17 cellular contexts compared by ENCODE assay signal in the genomic region with DNA sequence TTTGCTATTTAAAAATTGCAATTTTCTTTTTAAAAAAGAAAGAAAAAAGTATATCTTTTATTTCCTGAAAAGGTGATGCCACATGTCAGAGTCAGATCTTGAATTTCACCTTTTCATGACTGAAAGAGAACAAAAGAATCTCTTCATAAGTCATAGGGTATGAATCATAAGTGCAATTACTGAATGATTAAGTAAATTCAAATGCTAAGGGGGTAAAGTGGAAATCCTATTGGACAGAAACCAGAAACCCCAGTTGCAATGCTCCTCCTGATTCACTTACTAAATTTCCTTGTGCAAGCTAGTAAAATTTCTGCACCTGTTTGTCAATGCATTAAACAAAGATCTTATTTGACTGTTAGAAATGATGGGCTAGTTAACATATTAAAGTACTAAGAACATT. TPM values are rescaled to one million over a fixed set of nuclear protein-coding genes. Genes with fewer than 3 reads are reported as not detected.
DNase-seq lines count a peak whose midpoint lies in the region; ATAC-seq, FAIRE-seq and TF ChIP-seq lines count a peak whose summit lies in the region.
"Had no signal": no experiment of that assay in that cellular context is flagged by ENCODE, and none has a peak within 500 bp of the region (broad histone marks: within the 10 kb centered on the region; RNA-seq: fewer than 3 reads in every experiment).

No MANE protein-coding gene starts in this region.

- no peak for DNase-seq in CD14-positive monocyte (ENCODE audit: low spot score)
- DNase-seq in GM18507 (ENCODE audit: extremely low spot score, insufficient read length, low read depth) = no peak
- peak; percentile 25 for DNase-seq in LoVo (ENCODE audit: low spot score)
- no peak for DNase-seq in GM12878 (ENCODE audit: low read depth, low spot score)
- no peak for DNase-seq in GM19240 (ENCODE audit: insufficient read length, low spot score)
- no peak for DNase-seq in NCI-H1105 (lab: John Stamatoyannopoulos, UW)
- no peak for DNase-seq in nephron progenitor cell
- no peak for DNase-seq in progenitor cell of endocrine pancreas (ENCODE audit: low spot score, unreplicated experiment)
- DNase-seq: CD4-positive, CD25-positive, alpha-beta regulatory T cell; central memory CD4-positive, alpha-beta T cell; H9; NCI-H446 treated with DMSO at 0.1 percent for 48 hours; SHP77 treated with DMSO at 0.1 percent for 48 hours; stimulated activated CD4-positive, alpha-beta T cell treated with anti-CD3 and anti-CD28 coated beads, Interleukin-4, amount 100 ng/mL, for 1 hour; WERI-Rb-1 had no signal

- peak overlapping the region; percentile 84 for H2AFZ ChIP-seq in GM12878 (ENCODE audit: control insufficient read depth, low read depth, low read length)

- SMC1A ChIA-PET in GM12878 (lab: Charles Lee; ENCODE audit: uncharacterized antibody, unreplicated experiment) = interaction anchor here (0.8 to 1.4 kb wide), 5 partner anchors 9 to 74 kb away, joined by 3 to 7 read pairs (median 4); no protein-coding TSS in a partner anchor

- RAD21 ChIA-PET in GM12878 (lab: Charles Lee; ENCODE audit: unreplicated experiment) = interaction anchor here (0.7 to 1.2 kb wide), 3 partner anchors 8 to 17 kb away, joined by 3 read pairs; no protein-coding TSS in a partner anchor

- peak overlapping the region; percentile 43 for H3K4me2 ChIP-seq in GM12878 (ENCODE audit: control insufficient read depth, insufficient read depth)

- H3K79me2 ChIP-seq in GM12878 (ENCODE audit: control insufficient read depth, insufficient read depth, low read length) = no peaks in the 10 kb centered on the region

- peak overlapping the region; percentile 78 to 91 (median 83) for H3K27ac Mint-ChIP-seq in CD14-positive monocyte
- H3K27ac Mint-ChIP-seq in nephron progenitor cell = no peak overlapping the region
- H3K27ac Mint-ChIP-seq in progenitor cell of endocrine pancreas = no peak overlapping the region
- H3K27ac Mint-ChIP-seq: activated T-helper 1 cell treated with anti-CD3 and anti-CD28 coated beads, Interleukin-12 subunit alpha, Interleukin-12 subunit beta, Interleukin-2, Interleukin-4 antibody, amounts not matched to agents 30 ng/mL and 10 ng/mL and 1 ng/mL, durations not matched to agents 14 hours and 24 hours and 36 hours; CD4-positive, CD25-positive, alpha-beta regulatory T cell; H9 had no signal

- no peaks in the 10 kb centered on the region for H4K20me1 ChIP-seq in GM12878 (ENCODE audit: control insufficient read depth, insufficient read depth)

- peak; percentile 65 for ATAC-seq in GM12878

- TF ChIP-seq RAD21 in GM12878 (IDR thresholded peaks at IDR 0.05; ENCODE audit: insufficient read depth, low read depth, low read length) = no peak

- H3K4me3 Mint-ChIP-seq in CD14-positive monocyte (peak overlapping the region; percentile 54 to 79), nephron progenitor cell (no peak overlapping the region), progenitor cell of endocrine pancreas (ENCODE audit: low read depth) (no peak overlapping the region)
- H3K4me3 Mint-ChIP-seq: activated T-helper 1 cell treated with anti-CD3 and anti-CD28 coated beads, Interleukin-12 subunit alpha, Interleukin-12 subunit beta, Interleukin-2, Interleukin-4 antibody, amounts not matched to agents 30 ng/mL and 10 ng/mL and 1 ng/mL, durations not matched to agents 14 hours and 24 hours and 36 hours; CD4-positive, CD25-positive, alpha-beta regulatory T cell; H9 had no signal

- peaks cover 0 to 3% of the 10 kb centered on the region in 2 donors for H3K36me3 Mint-ChIP-seq in CD14-positive monocyte
- no peaks in the 10 kb centered on the region for H3K36me3 Mint-ChIP-seq in nephron progenitor cell (ENCODE audit: low read depth)
- no peaks in the 10 kb centered on the region for H3K36me3 Mint-ChIP-seq in progenitor cell of endocrine pancreas (ENCODE audit: insufficient read depth)
- H3K36me3 Mint-ChIP-seq: CD4-positive, CD25-positive, alpha-beta regulatory T cell had no signal

- POLR2A ChIA-PET in GM12878 (lab: Charles Lee) = interaction anchor here (1.0 kb wide), 1 partner anchor 10 kb away, joined by 5 read pairs; no protein-coding TSS in a partner anchor

- H3K4me1 ChIP-seq in GM12878 (ENCODE audit: control insufficient read depth, insufficient read depth, low read length) = no peaks in the 10 kb centered on the region
- H3K4me1 ChIP-seq: prostate gland had no signal

- TF ChIP-seq CTCF in CD14-positive monocyte (IDR thresholded peaks at IDR 0.05) (no peak), GM12878 (IDR thresholded peaks at IDR 0.05 in 2 of 3, conservative IDR thresholded peaks at IDR 0.05 in 1 of 3; ENCODE audit: control insufficient read depth in 2 of 3, extremely low read depth in 1 of 3, insufficient read depth in 1 of 3, low read depth in 3 of 3, low read length in 3 of 3) (no peak), nephron progenitor cell (IDR thresholded peaks at IDR 0.05) (no peak), progenitor cell of endocrine pancreas (IDR thresholded peaks at IDR 0.05; ENCODE audit: unreplicated experiment) (no peak)

- H3K27me3 ChIP-seq in GM12878 (replicated peaks in 1 of 2; ENCODE audit: control insufficient read depth in 2 of 2, insufficient read depth in 2 of 2, low read length in 1 of 2) = no peaks in the 10 kb centered on the region

- H3K9me3 ChIP-seq in GM12878 (replicated peaks; ENCODE audit: control insufficient read depth, insufficient read depth, low read length) = no peaks in the 10 kb centered on the region
- H3K9me3 ChIP-seq: prostate gland had no signal

- no peaks in the 10 kb centered on the region for H3K36me3 ChIP-seq in GM12878 (ENCODE audit: control insufficient read depth in 2 of 2, insufficient read depth in 2 of 2, low read length in 1 of 2)
- H3K36me3 ChIP-seq: prostate gland, WERI-Rb-1 had no signal

- TF ChIP-seq EP300 in GM12878 (IDR thresholded peaks at IDR 0.05; ENCODE audit: borderline replicate concordance in 1 of 2, control insufficient read depth in 1 of 2, low read depth in 2 of 2, low read length in 2 of 2) = no peak

- FAIRE-seq in GM18507 (lab: Jason Lieb, UNC) (peak; percentile 53), GM12878 (lab: Jason Lieb, UNC) (no peak)

- H3K9me3 Mint-ChIP-seq in CD14-positive monocyte (peaks cover 0 to 3% (median 0%) of the 10 kb centered on the region in 7 donors), nephron progenitor cell (peaks cover 6% of the 10 kb centered on the region), progenitor cell of endocrine pancreas (ENCODE audit: low read depth) (no peaks in the 10 kb centered on the region)
- H3K9me3 Mint-ChIP-seq: activated T-helper 1 cell treated with anti-CD3 and anti-CD28 coated beads, Interleukin-12 subunit alpha, Interleukin-12 subunit beta, Interleukin-2, Interleukin-4 antibody, amounts not matched to agents 30 ng/mL and 10 ng/mL and 1 ng/mL, durations not matched to agents 14 hours and 24 hours and 36 hours; H9 had no signal

- BruUV-seq in GM12878 (replicated peaks; lab: Mats Ljungman, UMichigan) = no TSS peak

- H3K4me1 Mint-ChIP-seq in CD14-positive monocyte (peaks cover 37% of the 10 kb centered on the region), nephron progenitor cell (no peaks in the 10 kb centered on the region), progenitor cell of endocrine pancreas (ENCODE audit: low read depth) (no peaks in the 10 kb centered on the region)
- H3K4me1 Mint-ChIP-seq: H9 had no signal

- no peak overlapping the region for H3K9ac ChIP-seq in GM12878 (ENCODE audit: control insufficient read depth, insufficient read depth, low read length)

- in situ Hi-C loops in GM12878 (cut with MboI) = no loop called here

- intact Hi-C loops in CD14-positive monocyte (cut with micrococcal nuclease) (no loop called here), GM12878 (cut with micrococcal nuclease; ENCODE audit: unreplicated experiment) (no loop called here)

- no peak overlapping the region for H3K27ac ChIP-seq in GM12878 (ENCODE audit: control insufficient read depth, insufficient read depth)
- H3K27ac ChIP-seq: prostate gland, WERI-Rb-1 had no signal

- no peaks in the 10 kb centered on the region for H3K27me3 Mint-ChIP-seq in CD14-positive monocyte (ENCODE audit: low read depth in 3 of 3)
- peaks cover 19% of the 10 kb centered on the region for H3K27me3 Mint-ChIP-seq in nephron progenitor cell (ENCODE audit: low read depth, poor library complexity)
- H3K27me3 Mint-ChIP-seq in progenitor cell of endocrine pancreas = peaks cover 6% of the 10 kb centered on the region

- TF ChIP-seq POLR2A in GM12878 (IDR thresholded peaks at IDR 0.05; ENCODE audit: low read depth, low read length) = no peak

- peak overlapping the region; percentile 18; the same call in 1 of the 2 replicates for H3K4me3 ChIP-seq in GM12878
- H3K4me3 ChIP-seq: prostate gland had no signal

- CTCF ChIA-PET in GM12878 (lab: Yijun Ruan, JAX) = interaction anchor here (0.6 to 1.4 kb wide), 2 partner anchors 9 to 12 kb away, joined by 4 to 8 read pairs; no protein-coding TSS in a partner anchor

RNA-seq across cellular contexts. Expression of a gene that starts 8.2 kb away (rescaled TPM):
- polyA plus RNA-seq in CD14-positive monocyte = 1 to 10 TPM; 8.7 to 9.9 TPM
- total RNA-seq in GM12878 (2013; cell fraction: nucleolus; rRNA removed) = 3.3 and 3.5 TPM in 2 replicates
- 2.3 and 2.8 TPM in 2 replicates for total RNA-seq in GM12878 (2014; rRNA removed)
- total RNA-seq in GM12878 (2014; rRNA removed; fragmentation: Illumina TruSeq; extraction: Trizol) = 2.5 and 2.6 TPM in 2 replicates
- total RNA-seq in GM12878 (2021) = 2.1 and 2.7 TPM in 2 replicates
- polyA plus RNA-seq in GM12878 (2011; ENCODE audit: low read depth) = 0.52 TPM
- polyA plus RNA-seq in GM12878 (2011; rRNA removed) = 4.9 and 6.2 TPM in 2 replicates
- polyA plus RNA-seq in GM12878 (2011; cell fraction: cytosol; rRNA removed) = 2.4 and 2.7 TPM in 2 replicates
- polyA plus RNA-seq in GM12878 (2011; cell fraction: nucleus; rRNA removed) = 1.2 and 1.4 TPM in 2 replicates
- 0.81 and 0.88 TPM in 2 replicates for polyA plus RNA-seq in GM12878 (2012)
- 2.5 and 3.2 TPM in 2 replicates for polyA plus RNA-seq in GM12878 (2014; fragmentation: Illumina TruSeq; extraction: Trizol)
- 1 to 10 TPM; 1.0 to 1.1 TPM for polyA plus RNA-seq in GM12878 (2014; fragmentation: Nextera tagmentation; extraction: Ambion mirVana)
- 1.5 and 1.7 TPM in 2 replicates for polyA plus RNA-seq in GM12878 (2014; rRNA removed)
- under 1 TPM; 0.55 to 0.63 TPM for polyA plus RNA-seq in GM12878 (2016; fragmentation: Nextera tagmentation; extraction: Ambion mirVana)
- polyA minus RNA-seq in GM12878 (2011; rRNA and poly(A)+ RNA removed) = 2.5 and 2.7 TPM in 2 replicates
- polyA minus RNA-seq in GM12878 (2011; cell fraction: cytosol; rRNA and poly(A)+ RNA removed) = 1.1 and 2.2 TPM in 2 replicates
- polyA minus RNA-seq in GM12878 (2011; cell fraction: nucleus; rRNA and poly(A)+ RNA removed) = 0.73 and 1.6 TPM in 2 replicates
- total RNA-seq in progenitor cell of endocrine pancreas = 0.67 and 0.75 TPM in 2 replicates

RNA-seq across cellular contexts. Expression of a gene that starts 27.1 kb away (rescaled TPM):
- polyA plus RNA-seq in CD14-positive monocyte (under 1 TPM in 1 of 2 donors, not detected in 1; 0.09 TPM), GM12878 (2011; rRNA removed) (0.16 and 0.32 TPM in 2 replicates), GM12878 (2014; fragmentation: Illumina TruSeq; extraction: Trizol) (0.10 TPM in 1 of 2 replicates, not detected in the other), GM12878 (2014; fragmentation: Nextera tagmentation; extraction: Ambion mirVana) (under 1 TPM; 0.11 to 0.57 TPM), GM12878 (2014; rRNA removed) (0.05 and 0.09 TPM in 2 replicates), GM12878 (2016; fragmentation: Nextera tagmentation; extraction: Ambion mirVana) (under 1 TPM; 0.05 to 0.20 TPM)
- 0.46 and 0.78 TPM in 2 replicates for total RNA-seq in GM12878 (2013; cell fraction: nucleolus; rRNA removed)
- total RNA-seq in GM12878 (2014; rRNA removed) (0.16 and 0.23 TPM in 2 replicates), GM12878 (2014; rRNA removed; fragmentation: Illumina TruSeq; extraction: Trizol) (0.27 and 0.78 TPM in 2 replicates), GM12878 (2021) (0.05 and 0.11 TPM in 2 replicates), progenitor cell of endocrine pancreas (not detected in 2 replicates)
- 0.08 TPM for polyA plus RNA-seq in GM12878 (2011; ENCODE audit: low read depth)
- polyA plus RNA-seq in GM12878 (2011; cell fraction: cytosol; rRNA removed) = 0.03 and 0.05 TPM in 2 replicates
- 0.12 and 0.18 TPM in 2 replicates for polyA plus RNA-seq in GM12878 (2011; cell fraction: nucleus; rRNA removed)
- 0.10 and 0.24 TPM in 2 replicates for polyA plus RNA-seq in GM12878 (2012)
- 0.07 and 0.10 TPM in 2 replicates for polyA minus RNA-seq in GM12878 (2011; rRNA and poly(A)+ RNA removed)
- polyA minus RNA-seq in GM12878 (2011; cell fraction: cytosol; rRNA and poly(A)+ RNA removed) = not detected in 2 replicates
- polyA minus RNA-seq in GM12878 (2011; cell fraction: nucleus; rRNA and poly(A)+ RNA removed) = 0.24 and 0.38 TPM in 2 replicates
- total RNA-seq: CD4-positive, CD25-positive, alpha-beta regulatory T cell had no signal

Comparison
In these comparisons a context has a peak if more than half of its experiments do, and no peak if none do; other contexts are left out.
1. H3K27ac Mint-ChIP-seq: peak in CD14-positive monocyte (7 of 7); none in nephron progenitor cell (single experiment) and progenitor cell of endocrine pancreas (single experiment).
2. H3K4me3 Mint-ChIP-seq: peak in CD14-positive monocyte (2 of 2); none in nephron progenitor cell (single experiment) and progenitor cell of endocrine pancreas (single experiment).